In the genomic region with DNA sequence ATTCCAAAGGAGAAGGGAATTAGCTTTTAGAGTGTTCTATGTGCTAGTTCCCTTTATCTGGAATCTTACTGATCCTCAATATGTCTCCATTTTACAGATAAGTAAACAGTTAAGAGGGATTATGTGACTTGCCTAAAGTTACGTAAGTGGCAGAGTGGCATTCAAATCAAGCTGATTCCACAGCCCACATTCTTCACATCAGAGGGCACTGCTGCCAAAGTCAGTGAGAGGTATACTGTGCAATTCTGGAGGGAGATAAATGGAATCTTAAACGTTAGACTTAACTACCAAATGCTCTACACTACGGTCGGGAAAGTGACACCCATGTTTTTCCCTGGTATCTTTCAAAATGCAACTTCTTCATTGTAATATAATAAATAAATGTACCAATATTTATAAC, we compare ENCODE assay signal across 18 cellular contexts. TPM values are rescaled to one million over a fixed set of nuclear protein-coding genes. Genes with fewer than 3 reads are reported as not detected.
A peak's percentile ranks its signal among the peaks of the same experiment; 100 is the strongest.
DNase-seq lines count a peak whose midpoint lies in the region; ATAC-seq and TF ChIP-seq lines count a peak whose summit lies in the region.
"Had no signal": no experiment of that assay in that cellular context is flagged by ENCODE, and none has a peak within 500 bp of the region (broad histone marks: within the 10 kb centered on the region; RNA-seq: fewer than 3 reads in every experiment).

No MANE protein-coding gene starts in this region.

- ATAC-seq in left ventricle myocardium superior = peak; percentile 76

- H3K4me1 ChIP-seq in right atrium auricular region (no peaks in the 10 kb centered on the region), osteoblast (ENCODE audit: insufficient read depth, low read length) (peaks cover 3% of the 10 kb centered on the region)

- TF ChIP-seq EP300 in Ishikawa (IDR thresholded peaks at IDR 0.05; ENCODE audit: borderline replicate concordance) = no peak

- TF ChIP-seq CTCF in right atrium auricular region (IDR thresholded peaks at IDR 0.05) (no peak), osteoblast (IDR thresholded peaks at IDR 0.05; ENCODE audit: extremely low read depth, low read depth, low read length) (no peak)

- H3K36me3 ChIP-seq in right atrium auricular region = peaks cover 12% of the 10 kb centered on the region
- peaks cover 25% of the 10 kb centered on the region for H3K36me3 ChIP-seq in osteoblast (ENCODE audit: insufficient read depth, low read length)

- no peak overlapping the region for H3K4me2 ChIP-seq in osteoblast (ENCODE audit: insufficient read depth, low read length)

- H3K27me3 ChIP-seq in right atrium auricular region (no peaks in the 10 kb centered on the region), osteoblast (ENCODE audit: insufficient read depth, low read length) (peaks cover 5% of the 10 kb centered on the region)

- no peak for TF ChIP-seq RAD21 in Ishikawa (IDR thresholded peaks at IDR 0.05; ENCODE audit: low read depth)

- H4K20me1 ChIP-seq in osteoblast (ENCODE audit: insufficient read depth, low read length) = peaks cover 3% of the 10 kb centered on the region

- H3K4me3 ChIP-seq in right atrium auricular region (no peak overlapping the region), osteoblast (ENCODE audit: insufficient read depth, low read length) (no peak overlapping the region)
- H3K4me3 ChIP-seq: HAP-1 had no signal

- no peaks in the 10 kb centered on the region for H3K79me2 ChIP-seq in osteoblast (ENCODE audit: insufficient read depth, low read length)

- H2AFZ ChIP-seq in osteoblast (ENCODE audit: low read length) = no peak overlapping the region

- H3K27ac ChIP-seq in right atrium auricular region (no peak overlapping the region), osteoblast (ENCODE audit: low read depth, low read length) (no peak overlapping the region)

- H3K9me3 ChIP-seq in right atrium auricular region = no peaks in the 10 kb centered on the region
- no peaks in the 10 kb centered on the region for H3K9me3 ChIP-seq in osteoblast (ENCODE audit: low read depth, low read length)
- H3K9me3 ChIP-seq: HAP-1 had no signal

- DNase-seq in left ventricle myocardium superior (no peak), right atrium auricular region (ENCODE audit: low spot score) (no peak), NCI-H526 treated with DMSO at 0.1 percent for 48 hours (lab: John Stamatoyannopoulos, UW) (peak; percentile 61), osteoblast (ENCODE audit: insufficient read length, low spot score, missing footprints) (peak; percentile 47), Kasumi-1 (lab: John Stamatoyannopoulos, UW) (no peak), NCI-H510A treated with DMSO at 0.1 percent for 48 hours (lab: John Stamatoyannopoulos, UW) (no peak), NCI-H82 treated with DMSO at 0.1 percent for 48 hours (lab: John Stamatoyannopoulos, UW; ENCODE audit: unreplicated experiment) (no peak)
- DNase-seq: C1 segment of cervical spinal cord; Calu3; CD4-positive, alpha-beta memory T cell; COR-L47; DMS53; DMS79 treated with DMSO at 0.1 percent for 48 hours; GF-D8; GOT3; HFFc6 had no signal

- intact Hi-C loops in left ventricle myocardium superior (cut with micrococcal nuclease) = no loop called here

TF ChIP-seq in Ishikawa, 13 proteins besides CTCF, POLR2A, EP300 and RAD21:
- TF ChIP-seq FOXM1 (IDR thresholded peaks at IDR 0.05; ENCODE audit: borderline replicate concordance, low read depth) = no peak
- TF ChIP-seq USF1 (IDR thresholded peaks at IDR 0.05) = no peak
- TF ChIP-seq EGR1 (IDR thresholded peaks at IDR 0.05) = no peak
- no peak; the same call in 1 of the 2 replicates for TF ChIP-seq TEAD4 (IDR thresholded peaks at IDR 0.05)
- TF ChIP-seq ZBTB7A (IDR thresholded peaks at IDR 0.05; ENCODE audit: low read depth) = no peak
- TF ChIP-seq TCF12 (IDR thresholded peaks at IDR 0.05; ENCODE audit: low read depth) = no peak
- peak; percentile 24; the same call in 1 of the 2 replicates for TF ChIP-seq CEBPB (IDR thresholded peaks at IDR 0.05)
- no peak for TF ChIP-seq CREB1 (IDR thresholded peaks at IDR 0.05; ENCODE audit: low read depth)

RNA-seq across cellular contexts. Expression of gene MELTF, which starts 11.1 kb away (rescaled TPM):
- 3.6 TPM for total RNA-seq in left ventricle myocardium superior
- total RNA-seq in right atrium auricular region = 1 to 10 TPM; 3.1 to 6.7 TPM
- 2.4 and 5.1 TPM in 2 replicates for total RNA-seq in osteoblast

Comparison
In these comparisons a context has a peak if more than half of its experiments do, and no peak if none do; other contexts are left out.
1. DNase-seq: peak in NCI-H526 treated with DMSO at 0.1 percent for 48 hours (single experiment) and osteoblast (single experiment); none in left ventricle myocardium superior (single experiment), right atrium auricular region (single experiment), Kasumi-1 (0 of 2), NCI-H510A treated with DMSO at 0.1 percent for 48 hours (single experiment) and NCI-H82 treated with DMSO at 0.1 percent for 48 hours (single experiment).